ENCODE assay signal across 24 cellular contexts in genomic region chr17:17020821-17021193, GRCh38. TPM values are rescaled to one million over a fixed set of nuclear protein-coding genes. Genes with fewer than 3 reads are reported as not detected.
DNase-seq lines count a peak whose midpoint lies in the region; ATAC-seq and TF ChIP-seq lines count a peak whose summit lies in the region.
"Had no signal": no experiment of that assay in that cellular context is flagged by ENCODE, and none has a peak within 500 bp of the region (broad histone marks: within the 10 kb centered on the region; RNA-seq: fewer than 3 reads in every experiment).

No MANE protein-coding gene starts in this region.

- H3K36me3 ChIP-seq in RWPE2 (ENCODE audit: low read depth) (no peaks in the 10 kb centered on the region), mucosa of rectum (ENCODE audit: control insufficient read depth in 2 of 2, insufficient read depth in 2 of 2, low read length in 2 of 2) (no peaks in the 10 kb centered on the region), thoracic aorta (no peaks in the 10 kb centered on the region)
- H3K36me3 ChIP-seq: BLaER1 treated with 17β-estradiol and CSF1 and Interleukin-3, amounts not matched to agents 10 nM and 100 nM; neutrophil had no signal

- H3K27me3 ChIP-seq in RWPE2 (ENCODE audit: insufficient read depth, poor library complexity, severe bottlenecking) (no peaks in the 10 kb centered on the region), mucosa of rectum (ENCODE audit: control insufficient read depth in 2 of 2, insufficient read depth in 2 of 2, low read length in 2 of 2) (no peaks in the 10 kb centered on the region), thoracic aorta (replicated peaks; ENCODE audit: insufficient read depth) (no peaks in the 10 kb centered on the region)

- no peaks in the 10 kb centered on the region for H3K9me3 Mint-ChIP-seq in activated CD4-positive, alpha-beta memory T cell treated with anti-CD3 and anti-CD28 coated beads, Interleukin-2, amount 10 ng/mL, durations not matched to agents 7 days and 5 days
- H3K9me3 Mint-ChIP-seq: activated naive CD4-positive, alpha-beta T cell treated with anti-CD3 and anti-CD28 coated beads for 36 hours had no signal

- TF ChIP-seq CTCF in RWPE2 (IDR thresholded peaks at IDR 0.05; ENCODE audit: poor library complexity, severe bottlenecking) (no peak), thoracic aorta (IDR thresholded peaks at IDR 0.05) (no peak)

- no peaks in the 10 kb centered on the region for H3K36me3 Mint-ChIP-seq in activated CD4-positive, alpha-beta memory T cell treated with anti-CD3 and anti-CD28 coated beads, Interleukin-2, amount 10 ng/mL, durations not matched to agents 7 days and 5 days (ENCODE audit: low read depth)
- H3K36me3 Mint-ChIP-seq: stimulated activated naive B cell treated with anti-CD40 and anti-IgM and Interleukin-4, amounts not matched to agents 10 μg/mL and 1 μg/mL and 100 μg/mL, for 72 hours had no signal

- H3K4me3 ChIP-seq in RWPE2 (ENCODE audit: severe bottlenecking) (no peak overlapping the region), mucosa of rectum (ENCODE audit: low read length in 2 of 2) (peak overlapping the region in 1 of 2 donors; percentile 22), thoracic aorta (no peak overlapping the region)
- H3K4me3 ChIP-seq: BLaER1 treated with 17β-estradiol and CSF1 and Interleukin-3, amounts not matched to agents 10 nM and 100 nM; lung; skin epidermis had no signal

- H3K4me1 ChIP-seq in RWPE2 (ENCODE audit: insufficient read depth, poor library complexity, severe bottlenecking) (peaks cover 38% of the 10 kb centered on the region), mucosa of rectum (ENCODE audit: control insufficient read depth in 2 of 2, insufficient read depth in 2 of 2, low read length in 2 of 2) (peaks cover 5 to 11% of the 10 kb centered on the region in 2 donors), thoracic aorta (ENCODE audit: control insufficient read depth in 1 of 2, low read depth in 2 of 2) (peaks cover 3 to 27% of the 10 kb centered on the region in 2 donors)

- no peaks in the 10 kb centered on the region for H3K27me3 Mint-ChIP-seq in activated CD4-positive, alpha-beta memory T cell treated with anti-CD3 and anti-CD28 coated beads, Interleukin-2, amount 10 ng/mL, durations not matched to agents 7 days and 5 days
- H3K27me3 Mint-ChIP-seq: stimulated activated naive B cell treated with anti-CD40 and anti-IgM and Interleukin-4, amounts not matched to agents 10 μg/mL and 1 μg/mL and 100 μg/mL, for 72 hours had no signal

- POLR2A ChIA-PET in activated CD4-positive, alpha-beta memory T cell treated with anti-CD3 and anti-CD28 coated beads, Interleukin-2, amount 10 ng/mL, durations not matched to agents 7 days and 5 days (lab: Charles Lee), result no interaction called here

- peak overlapping the region; percentile 14 to 26 for H3K9ac ChIP-seq in mucosa of rectum (ENCODE audit: low read depth in 1 of 2, low read length in 2 of 2)
- H3K9ac ChIP-seq: BLaER1 treated with 17β-estradiol and CSF1 and Interleukin-3, amounts not matched to agents 10 nM and 100 nM; KMS-11 had no signal

- peak overlapping the region; percentile 94 for H3K27ac ChIP-seq in RWPE2 (ENCODE audit: poor library complexity, severe bottlenecking)
- peak overlapping the region; percentile 81 for H3K27ac ChIP-seq in cingulate gyrus (ENCODE audit: low read depth, low read length)
- H3K27ac ChIP-seq in mucosa of rectum (ENCODE audit: low read depth in 2 of 2, low read length in 2 of 2), result peak overlapping the region; percentile 20 to 43
- peak overlapping the region; percentile 56 to 62 for H3K27ac ChIP-seq in thoracic aorta
- H3K27ac ChIP-seq: BLaER1 treated with 17β-estradiol and CSF1 and Interleukin-3, amounts not matched to agents 10 nM and 100 nM; KMS-11; neutrophil had no signal

- H3K4me1 Mint-ChIP-seq in activated CD4-positive, alpha-beta memory T cell treated with anti-CD3 and anti-CD28 coated beads, Interleukin-2, amount 10 ng/mL, durations not matched to agents 7 days and 5 days, result peaks cover 22% of the 10 kb centered on the region

- ATAC-seq in RWPE2 (ENCODE audit: low read depth) (no peak), thoracic aorta (ENCODE audit: insufficient number of reproducible peaks, low FRiP score, low read depth) (no peak), GM18511 (IDR thresholded peaks at IDR 0.05; ENCODE audit: unreplicated experiment) (no peak)
- ATAC-seq: stimulated activated naive B cell treated with anti-CD40 and anti-IgM and Interleukin-4, amounts not matched to agents 10 μg/mL and 1 μg/mL and 100 μg/mL, for 72 hours had no signal

- no peak overlapping the region for H3K4me3 Mint-ChIP-seq in activated CD4-positive, alpha-beta memory T cell treated with anti-CD3 and anti-CD28 coated beads, Interleukin-2, amount 10 ng/mL, durations not matched to agents 7 days and 5 days
- H3K4me3 Mint-ChIP-seq: activated naive CD4-positive, alpha-beta T cell treated with anti-CD3 and anti-CD28 coated beads for 36 hours; HFFc6; stimulated activated naive B cell treated with anti-CD40 and anti-IgM and Interleukin-4, amounts not matched to agents 10 μg/mL and 1 μg/mL and 100 μg/mL, for 72 hours had no signal

- no peak for DNase-seq in RWPE2 (ENCODE audit: low spot score)
- no peak for DNase-seq in thoracic aorta (ENCODE audit: low spot score)
- no peak for DNase-seq in activated CD4-positive, alpha-beta memory T cell treated with anti-CD3 and anti-CD28 coated beads, Interleukin-2, amount 10 ng/mL, durations not matched to agents 7 days and 5 days
- DNase-seq in activated CD8-positive, alpha-beta memory T cell treated with anti-CD3 and anti-CD28 coated beads for 24 hours, result no peak
- DNase-seq in HT-29 (ENCODE audit: low spot score), result no peak
- DNase-seq: activated CD4-positive, CD25-positive, alpha-beta regulatory T cell treated with anti-CD3 and anti-CD28 coated beads, Interleukin-2, amount 50 U/mL, for 72 hours; activated CD8-positive, alpha-beta memory T cell treated with anti-CD3 and anti-CD28 coated beads, Interleukin-2, amount 50 U/mL, for 4 hours; activated naive CD4-positive, alpha-beta T cell treated with anti-CD3 and anti-CD28 coated beads for 36 hours; DMS 273 treated with DMSO at 0.1 percent for 48 hours; HFFc6; NCI-H1436; NCI-H226; SIG-M5; stimulated activated naive B cell treated with anti-CD40 and anti-IgM and Interleukin-4, amounts not matched to agents 10 μg/mL and 1 μg/mL and 100 μg/mL, for 72 hours had no signal

- H3K27ac Mint-ChIP-seq in activated CD4-positive, alpha-beta memory T cell treated with anti-CD3 and anti-CD28 coated beads, Interleukin-2, amount 10 ng/mL, durations not matched to agents 7 days and 5 days, result no peak overlapping the region
- H3K27ac Mint-ChIP-seq: activated naive CD4-positive, alpha-beta T cell treated with anti-CD3 and anti-CD28 coated beads for 36 hours; HFFc6; stimulated activated naive B cell treated with anti-CD40 and anti-IgM and Interleukin-4, amounts not matched to agents 10 μg/mL and 1 μg/mL and 100 μg/mL, for 72 hours had no signal

- CTCF ChIA-PET in activated CD4-positive, alpha-beta memory T cell treated with anti-CD3 and anti-CD28 coated beads, Interleukin-2, amount 10 ng/mL, durations not matched to agents 7 days and 5 days (lab: Charles Lee), result interaction anchor here (0.6 to 0.7 kb wide), 2 partner anchors 28 to 72 kb away, joined by 3 read pairs; no protein-coding TSS in a partner anchor

- H3K9me3 ChIP-seq in RWPE2 (ENCODE audit: severe bottlenecking) (no peaks in the 10 kb centered on the region), mucosa of rectum (ENCODE audit: control insufficient read depth in 2 of 2, low read length in 2 of 2) (no peaks in the 10 kb centered on the region), thoracic aorta (no peaks in the 10 kb centered on the region)
- H3K9me3 ChIP-seq: BLaER1 treated with 17β-estradiol and CSF1 and Interleukin-3, amounts not matched to agents 10 nM and 100 nM; neutrophil had no signal

RNA-seq across cellular contexts. Expression of gene MPRIP, which starts 21.4 kb away (rescaled TPM):
- total RNA-seq in thoracic aorta, result 100 to 1,000 TPM; 235 to 252 TPM
- 100 to 1,000 TPM; 196 to 207 TPM for total RNA-seq in activated CD4-positive, alpha-beta memory T cell treated with anti-CD3 and anti-CD28 coated beads, Interleukin-2, amount 10 ng/mL, durations not matched to agents 7 days and 5 days
- 147 and 162 TPM in 2 replicates for total RNA-seq in HT-29 (2014; rRNA removed; shearing (Covaris generic))

RNA-seq across cellular contexts. Expression of gene TNFRSF13B, which starts 48.9 kb away (rescaled TPM):
- total RNA-seq in thoracic aorta, result not detected
- not detected for total RNA-seq in activated CD4-positive, alpha-beta memory T cell treated with anti-CD3 and anti-CD28 coated beads, Interleukin-2, amount 10 ng/mL, durations not matched to agents 7 days and 5 days
- not detected in 2 replicates for total RNA-seq in HT-29 (2014; rRNA removed; shearing (Covaris generic))
- total RNA-seq: activated naive CD4-positive, alpha-beta T cell treated with anti-CD3 and anti-CD28 coated beads for 36 hours; fibroblast of villous mesenchyme; HFFc6; T-helper 2 cell treated with Interferon-gamma antibody and Interleukin-4, amounts not matched to agents 100 ng/mL and 5 ng/mL, for 36 hours had no signal

Comparison
In these comparisons a context has a peak if more than half of its experiments do, and no peak if none do; other contexts are left out.
1. H3K27ac ChIP-seq: peak in every context shown above with its lines; median percentile 94 in RWPE2; 81 in cingulate gyrus; 59 in thoracic aorta; 32 in mucosa of rectum.